Comparison of ENCODE assay signal across 2 cellular contexts in the genomic region with DNA sequence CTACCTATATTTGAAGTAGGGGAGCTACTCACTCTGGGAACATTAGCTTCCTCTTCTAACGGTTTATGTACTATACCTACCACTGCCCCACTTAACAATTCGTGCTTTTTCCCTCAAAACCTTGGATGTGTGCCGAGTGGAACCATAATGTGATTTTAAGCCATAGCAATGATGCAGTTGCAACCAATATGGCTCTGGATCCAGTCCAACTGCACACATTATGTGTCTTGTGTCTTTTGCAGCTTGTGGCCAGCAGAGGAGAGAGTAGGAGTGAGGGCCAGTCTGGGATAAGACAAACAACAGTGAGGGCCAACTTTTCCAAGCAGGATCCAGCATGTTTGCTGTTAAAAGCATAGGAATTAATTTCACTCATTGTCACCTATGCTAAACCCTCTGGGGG.
TF ChIP-seq lines count a peak whose summit lies in the region.

No MANE protein-coding gene starts in this region.

TF ChIP-seq in SK-N-SH treated with all-trans-retinoic acid at 6 μM for 48 hours, 23 proteins besides CTCF, POLR2A, EP300 and RAD21:
- 0 out of 2 replicates have a peak, but pooled peaks have one; percentile 12 for TF ChIP-seq ZNF8 (CRISPR knock-in tag; IDR thresholded peaks at IDR 0.05)
- TF ChIP-seq, protein P1, sequence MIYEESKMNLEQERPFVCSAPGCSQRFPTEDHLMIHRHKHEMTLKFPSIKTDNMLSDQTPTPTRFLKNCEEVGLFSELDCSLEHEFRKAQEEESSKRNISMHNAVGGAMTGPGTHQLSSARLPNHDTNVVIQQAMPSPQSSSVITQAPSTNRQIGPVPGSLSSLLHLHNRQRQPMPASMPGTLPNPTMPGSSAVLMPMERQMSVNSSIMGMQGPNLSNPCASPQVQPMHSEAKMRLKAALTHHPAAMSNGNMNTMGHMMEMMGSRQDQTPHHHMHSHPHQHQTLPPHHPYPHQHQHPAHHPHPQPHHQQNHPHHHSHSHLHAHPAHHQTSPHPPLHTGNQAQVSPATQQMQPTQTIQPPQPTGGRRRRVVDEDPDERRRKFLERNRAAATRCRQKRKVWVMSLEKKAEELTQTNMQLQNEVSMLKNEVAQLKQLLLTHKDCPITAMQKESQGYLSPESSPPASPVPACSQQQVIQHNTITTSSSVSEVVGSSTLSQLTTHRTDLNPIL (CRISPR knock-in tag; IDR thresholded peaks at IDR 0.05; ENCODE audit: low read depth) = no peak
- TF ChIP-seq ZNF70 (CRISPR knock-in tag; IDR thresholded peaks at IDR 0.05) = no peak
- TF ChIP-seq, protein P2, sequence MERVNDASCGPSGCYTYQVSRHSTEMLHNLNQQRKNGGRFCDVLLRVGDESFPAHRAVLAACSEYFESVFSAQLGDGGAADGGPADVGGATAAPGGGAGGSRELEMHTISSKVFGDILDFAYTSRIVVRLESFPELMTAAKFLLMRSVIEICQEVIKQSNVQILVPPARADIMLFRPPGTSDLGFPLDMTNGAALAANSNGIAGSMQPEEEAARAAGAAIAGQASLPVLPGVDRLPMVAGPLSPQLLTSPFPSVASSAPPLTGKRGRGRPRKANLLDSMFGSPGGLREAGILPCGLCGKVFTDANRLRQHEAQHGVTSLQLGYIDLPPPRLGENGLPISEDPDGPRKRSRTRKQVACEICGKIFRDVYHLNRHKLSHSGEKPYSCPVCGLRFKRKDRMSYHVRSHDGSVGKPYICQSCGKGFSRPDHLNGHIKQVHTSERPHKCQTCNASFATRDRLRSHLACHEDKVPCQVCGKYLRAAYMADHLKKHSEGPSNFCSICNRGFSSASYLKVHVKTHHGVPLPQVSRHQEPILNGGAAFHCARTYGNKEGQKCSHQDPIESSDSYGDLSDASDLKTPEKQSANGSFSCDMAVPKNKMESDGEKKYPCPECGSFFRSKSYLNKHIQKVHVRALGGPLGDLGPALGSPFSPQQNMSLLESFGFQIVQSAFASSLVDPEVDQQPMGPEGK (CRISPR knock-in tag; IDR thresholded peaks at IDR 0.05; ENCODE audit: borderline replicate concordance) = no peak
- no peak for TF ChIP-seq PPARA (CRISPR knock-in tag; IDR thresholded peaks at IDR 0.05; ENCODE audit: borderline replicate concordance)

TF ChIP-seq in H1, 55 proteins besides CTCF, POLR2A, EP300 and RAD21:
- TF ChIP-seq TAF1 (IDR thresholded peaks at IDR 0.05; ENCODE audit: low read depth, low read length) (no peak), CBX5 (IDR thresholded peaks at IDR 0.05; ENCODE audit: low read depth, low read length) (no peak), CTBP2 (IDR thresholded peaks at IDR 0.05; ENCODE audit: borderline replicate concordance, insufficient read depth, insufficient read length, low read length) (no peak), HDAC6 (IDR thresholded peaks at IDR 0.05; ENCODE audit: low read depth, low read length) (no peak), RXRA (IDR thresholded peaks at IDR 0.05; ENCODE audit: insufficient read depth, low read depth, low read length) (no peak)
- TF ChIP-seq, protein P3, sequence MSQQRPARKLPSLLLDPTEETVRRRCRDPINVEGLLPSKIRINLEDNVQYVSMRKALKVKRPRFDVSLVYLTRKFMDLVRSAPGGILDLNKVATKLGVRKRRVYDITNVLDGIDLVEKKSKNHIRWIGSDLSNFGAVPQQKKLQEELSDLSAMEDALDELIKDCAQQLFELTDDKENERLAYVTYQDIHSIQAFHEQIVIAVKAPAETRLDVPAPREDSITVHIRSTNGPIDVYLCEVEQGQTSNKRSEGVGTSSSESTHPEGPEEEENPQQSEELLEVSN (IDR thresholded peaks at IDR 0.05) = no peak
